2 cellular contexts compared by ENCODE assay signal in genomic region chr12:55780695-55781094, GRCh38.
A peak's percentile ranks its signal among the peaks of the same experiment; 100 is the strongest.
TF ChIP-seq lines count a peak whose summit lies in the region.

No MANE protein-coding gene starts in this region.

TF ChIP-seq in SK-N-SH treated with all-trans-retinoic acid at 6 μM for 48 hours, 23 proteins besides CTCF, POLR2A, EP300 and RAD21:
- no peak for TF ChIP-seq CSRNP3 (CRISPR knock-in tag; IDR thresholded peaks at IDR 0.05)
- TF ChIP-seq PATZ1 (CRISPR knock-in tag; IDR thresholded peaks at IDR 0.05; ENCODE audit: borderline replicate concordance) = no peak
- no peak for TF ChIP-seq ISL1 (CRISPR knock-in tag; IDR thresholded peaks at IDR 0.05)
- TF ChIP-seq ZNF565 (CRISPR knock-in tag; conservative IDR thresholded peaks at IDR 0.05; ENCODE audit: low read depth) = no peak
- TF ChIP-seq GLIS3 (CRISPR knock-in tag; IDR thresholded peaks at IDR 0.05) = no peak
- no peak for TF ChIP-seq CSDC2 (CRISPR knock-in tag; IDR thresholded peaks at IDR 0.05)

TF ChIP-seq in GM12878, 131 proteins besides CTCF, POLR2A, EP300 and RAD21:
- TF ChIP-seq STAT1 (conservative IDR thresholded peaks at IDR 0.05) = no peak
- TF ChIP-seq SMAD5 (IDR thresholded peaks at IDR 0.05; ENCODE audit: low read depth) = no peak
- TF ChIP-seq PAX8 (IDR thresholded peaks at IDR 0.05) = no peak
- no peak for TF ChIP-seq BACH1 (IDR thresholded peaks at IDR 0.05; ENCODE audit: borderline replicate concordance)
- peak; percentile 68 for TF ChIP-seq RUNX3 (IDR thresholded peaks at IDR 0.05; ENCODE audit: low read length)
- no peak for TF ChIP-seq BCLAF1 (IDR thresholded peaks at IDR 0.05)
- no peak for TF ChIP-seq ATF2 (IDR thresholded peaks at IDR 0.05; ENCODE audit: low read length)
